Comparison of ENCODE assay signal across 21 cellular contexts in genomic region chr10:111100198-111100597, GRCh38. TPM values are rescaled to one million over a fixed set of nuclear protein-coding genes. Genes with fewer than 3 reads are reported as not detected.
DNase-seq lines count a peak whose midpoint lies in the region; ATAC-seq, FAIRE-seq and TF ChIP-seq lines count a peak whose summit lies in the region.
"Had no signal": no experiment of that assay in that cellular context is flagged by ENCODE, and none has a peak within 500 bp of the region (broad histone marks: within the 10 kb centered on the region; RNA-seq: fewer than 3 reads in every experiment).

No MANE protein-coding gene starts in this region.

- TF ChIP-seq CTCF in bronchial epithelial cell (IDR thresholded peaks at IDR 0.05; ENCODE audit: insufficient read depth, low read length, severe bottlenecking) = no peak
- TF ChIP-seq CTCF in endothelial cell (IDR thresholded peaks at IDR 0.05; ENCODE audit: unreplicated experiment) = no peak
- no peak for TF ChIP-seq CTCF in transverse colon (IDR thresholded peaks at IDR 0.05)

- no peak for TF ChIP-seq EP300 in transverse colon (IDR thresholded peaks at IDR 0.05; ENCODE audit: low read depth)

- H3K4me1 ChIP-seq in mucosa of rectum (ENCODE audit: control insufficient read depth in 2 of 2, insufficient read depth in 2 of 2, low read length in 2 of 2) = peaks cover 5 to 39% of the 10 kb centered on the region in 2 donors
- H3K4me1 ChIP-seq in transverse colon = peaks cover 0 to 51% (median 18%) of the 10 kb centered on the region in 4 donors
- H3K4me1 ChIP-seq: BE2C had no signal

- no peak overlapping the region for H3K4me3 Mint-ChIP-seq in endothelial cell (ENCODE audit: unreplicated experiment)
- H3K4me3 Mint-ChIP-seq: CD4-positive, alpha-beta memory T cell; HFFc6 had no signal

- no peak for TF ChIP-seq POLR2A in transverse colon (IDR thresholded peaks at IDR 0.05)

- H3K36me3 ChIP-seq in bronchial epithelial cell (ENCODE audit: control insufficient read depth, insufficient read depth, low read length) (no peaks in the 10 kb centered on the region), mucosa of rectum (ENCODE audit: control insufficient read depth in 2 of 2, insufficient read depth in 2 of 2, low read length in 2 of 2) (no peaks in the 10 kb centered on the region), transverse colon (no peaks in the 10 kb centered on the region)
- H3K36me3 ChIP-seq: BE2C had no signal

- peak; percentile 23 for FAIRE-seq in bronchial epithelial cell (lab: Jason Lieb, UNC)
- FAIRE-seq: HTR-8/SVneo, K562 had no signal

- in situ Hi-C loops in transverse colon (cut with MboI; ENCODE audit: low pct_ligation_motif_present in 1 of 4, low pct_unique_long_range_greater_than_20kb in 1 of 4, low sequenced_read_pairs in 3 of 4) = no loop called here

- no peaks in the 10 kb centered on the region for H3K9me3 Mint-ChIP-seq in endothelial cell (ENCODE audit: unreplicated experiment)
- H3K9me3 Mint-ChIP-seq: HFFc6 had no signal

- no peaks in the 10 kb centered on the region for H3K9me3 ChIP-seq in mucosa of rectum (ENCODE audit: control insufficient read depth in 2 of 2, low read length in 2 of 2)
- H3K9me3 ChIP-seq in transverse colon = no peaks in the 10 kb centered on the region
- H3K9me3 ChIP-seq: BE2C had no signal

- no peaks in the 10 kb centered on the region for H3K36me3 Mint-ChIP-seq in endothelial cell (ENCODE audit: low read depth, unreplicated experiment)
- H3K36me3 Mint-ChIP-seq: CD4-positive, alpha-beta memory T cell had no signal

- no peak overlapping the region for H3K4me3 ChIP-seq in bronchial epithelial cell (ENCODE audit: low read depth, low read length)
- H3K4me3 ChIP-seq in mucosa of rectum (ENCODE audit: low read length in 2 of 2) = peak overlapping the region in 1 of 2 donors; percentile 15
- H3K4me3 ChIP-seq in transverse colon = no peak overlapping the region
- H3K4me3 ChIP-seq: GM23248, K562 had no signal

- H3K27ac ChIP-seq in mucosa of rectum (ENCODE audit: low read depth in 2 of 2, low read length in 2 of 2) (peak overlapping the region; percentile 47 to 48), transverse colon (peak overlapping the region in 3 of 4 donors; percentile 11 to 54 (median 22))
- H3K27ac ChIP-seq: C4-2B, GM23248 had no signal

- H3K27ac Mint-ChIP-seq in endothelial cell (ENCODE audit: unreplicated experiment) = peak overlapping the region; percentile 48
- H3K27ac Mint-ChIP-seq: HFFc6 had no signal

- DNase-seq in bronchial epithelial cell (ENCODE audit: low read depth) = no peak
- DNase-seq in endothelial cell (ENCODE audit: low spot score) = no peak
- peak; percentile 65 for DNase-seq in transverse colon
- DNase-seq in activated CD4-positive, CD25-positive, alpha-beta regulatory T cell (lab: John Stamatoyannopoulos, UW) = no peak
- DNase-seq in CD1c-positive myeloid dendritic cell (ENCODE audit: extremely low spot score) = no peak
- DNase-seq: BE2C; CD4-positive, alpha-beta memory T cell; DMS153; DMS79 treated with DMSO at 0.1 percent for 48 hours; GF-D8; GM23248; H7; HFFc6; IMR-90 had no signal

- no peak overlapping the region for H3K9ac ChIP-seq in mucosa of rectum (ENCODE audit: low read depth in 1 of 2, low read length in 2 of 2)
- H3K9ac ChIP-seq: GM23248 had no signal

- ATAC-seq in GM19035 (IDR thresholded peaks at IDR 0.05; ENCODE audit: unreplicated experiment) = no peak
- ATAC-seq: HCT116, K562 had no signal

- WGBS in transverse colon (ENCODE audit: low coverage in 1 of 2), 2 donors = 40 to 54% methylated on average over 1 to 5 of the region's 5 CpGs

- peaks cover 3% of the 10 kb centered on the region for H3K27me3 Mint-ChIP-seq in endothelial cell (ENCODE audit: unreplicated experiment)

- H3K4me1 Mint-ChIP-seq in endothelial cell (ENCODE audit: unreplicated experiment) = no peaks in the 10 kb centered on the region
- H3K4me1 Mint-ChIP-seq: CD4-positive, alpha-beta memory T cell had no signal

- H3K27me3 ChIP-seq in bronchial epithelial cell (ENCODE audit: control insufficient read depth, insufficient read depth, low read length) = no peaks in the 10 kb centered on the region
- H3K27me3 ChIP-seq in mucosa of rectum (ENCODE audit: control insufficient read depth in 2 of 2, insufficient read depth in 2 of 2, low read length in 2 of 2) = no peaks in the 10 kb centered on the region
- H3K27me3 ChIP-seq in transverse colon = no peaks in the 10 kb centered on the region
- H3K27me3 ChIP-seq: BE2C had no signal

- intact Hi-C loops in transverse colon (cut with DNase I; ENCODE audit: low total_unique reads) = no loop called here

RNA-seq across cellular contexts. Expression of gene ADRA2A, which starts 23.4 kb away (rescaled TPM):
- not detected in 2 replicates for total RNA-seq in bronchial epithelial cell
- total RNA-seq in endothelial cell (ENCODE audit: unreplicated experiment) = 1.5 TPM
- total RNA-seq in transverse colon = 10 to 100 TPM; 11.9 to 53.5 (median 17.7) TPM
- total RNA-seq: A172; CD4-positive, alpha-beta memory T cell; HFFc6; IMR-90; K562 had no signal
